ENCODE assay signal across 13 cellular contexts in the genomic region with DNA sequence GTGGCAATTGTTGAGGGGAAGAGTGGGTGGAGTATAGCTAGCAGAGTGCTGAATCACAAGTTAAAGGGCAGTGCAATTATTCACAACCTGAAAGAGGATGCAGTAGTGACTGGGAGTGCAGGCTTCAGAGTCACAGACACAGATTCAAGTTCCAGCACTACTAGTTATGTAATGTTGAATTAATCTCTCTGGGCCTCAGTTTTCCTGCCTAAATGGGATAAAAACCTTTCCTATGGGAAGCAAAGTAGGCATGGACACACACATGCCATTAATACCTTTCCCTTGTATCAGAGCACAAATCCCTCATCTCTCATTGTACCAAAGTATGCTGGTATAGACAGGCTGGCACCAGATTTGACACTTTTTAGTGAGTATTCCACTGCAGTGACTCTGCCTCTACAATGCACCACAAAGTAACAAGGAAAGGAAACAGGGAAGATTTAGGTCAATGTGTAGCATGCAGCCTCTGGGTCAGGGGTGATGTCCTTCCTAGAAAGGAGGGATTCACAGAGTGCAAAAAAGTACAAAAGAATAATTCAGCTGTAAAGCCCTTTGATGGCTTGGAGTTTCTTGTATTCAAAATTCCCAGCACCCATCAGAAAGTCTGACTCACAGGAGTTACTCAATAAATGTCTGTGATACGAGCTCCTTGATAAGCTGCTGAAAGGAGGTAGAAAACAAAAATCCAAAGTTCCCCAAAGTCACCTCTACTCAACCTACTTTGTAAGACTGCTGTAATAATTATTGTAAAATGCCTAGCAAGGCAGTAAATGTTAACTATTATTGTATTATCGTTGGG.
DNase-seq lines count a peak whose midpoint lies in the region; ATAC-seq, FAIRE-seq and TF ChIP-seq lines count a peak whose summit lies in the region.
"Had no signal": no experiment of that assay in that cellular context is flagged by ENCODE, and none has a peak within 500 bp of the region (broad histone marks: within the 10 kb centered on the region; RNA-seq: fewer than 3 reads in every experiment).

No MANE protein-coding gene starts in this region.

- H3K36me3 ChIP-seq in BJ (ENCODE audit: control insufficient read depth, insufficient read depth, low read length): no peaks in the 10 kb centered on the region; the same call in 1 of the 2 replicates
- H3K36me3 ChIP-seq: SJSA1, upper lobe of left lung had no signal

- no peak for FAIRE-seq in HTR-8/SVneo (lab: Jason Lieb, UNC)
- FAIRE-seq: colon had no signal

- ATAC-seq in HG03097 (IDR thresholded peaks at IDR 0.05; ENCODE audit: low FRiP score, unreplicated experiment): no peak
- ATAC-seq: right cardiac atrium had no signal

- TF ChIP-seq CTCF in BJ (IDR thresholded peaks at IDR 0.05; ENCODE audit: insufficient read depth, low read depth, low read length) (no peak), nephron progenitor cell (IDR thresholded peaks at IDR 0.05) (no peak), chondrocyte (IDR thresholded peaks at IDR 0.05) (no peak)

- POLR2A ChIA-PET in BJ (lab: Charles Lee): interaction anchor here (0.6 kb wide), 2 partner anchors 196 to 927 kb away, joined by 3 to 5 read pairs; no protein-coding TSS in a partner anchor

- DNase-seq in BJ (ENCODE audit: low read depth) (peak; percentile 9), HTR-8/SVneo (ENCODE audit: insufficient read length, low spot score) (peak; percentile 3), dedifferentiated amniotic fluid mesenchymal stem cell (ENCODE audit: extremely low spot score) (peak; percentile 18), nephron progenitor cell (no peak), amniotic stem cell (lab: John Stamatoyannopoulos, UW) (no peak), DMS114 treated with DMSO at 0.1 percent for 48 hours (lab: John Stamatoyannopoulos, UW; ENCODE audit: unreplicated experiment) (no peak), chondrocyte (ENCODE audit: low spot score) (no peak)
- DNase-seq: activated effector memory CD4-positive, alpha-beta T cell treated with Interleukin-2 at 50 U/mL for 16 hours; right cardiac atrium; upper lobe of left lung had no signal

- H3K27ac Mint-ChIP-seq in nephron progenitor cell (peak overlapping the region; percentile 53), chondrocyte (ENCODE audit: unreplicated experiment) (no peak overlapping the region)

- no peaks in the 10 kb centered on the region for H3K27me3 Mint-ChIP-seq in nephron progenitor cell (ENCODE audit: low read depth, poor library complexity)
- no peaks in the 10 kb centered on the region for H3K27me3 Mint-ChIP-seq in chondrocyte (ENCODE audit: low read depth)

- H3K36me3 Mint-ChIP-seq in nephron progenitor cell (ENCODE audit: low read depth) (peaks cover 5% of the 10 kb centered on the region), chondrocyte (ENCODE audit: low read depth) (no peaks in the 10 kb centered on the region)

- CTCF ChIA-PET in BJ (lab: Yijun Ruan, JAX): interaction anchor here (0.6 to 0.9 kb wide), 2 partner anchors 15 to 629 kb away, joined by 3 read pairs; no protein-coding TSS in a partner anchor

- H3K4me3 ChIP-seq in BJ (ENCODE audit: low read depth, low read length): no peak overlapping the region
- H3K4me3 ChIP-seq: SJSA1, upper lobe of left lung had no signal

- H3K4me1 Mint-ChIP-seq in nephron progenitor cell (peaks cover 10% of the 10 kb centered on the region), chondrocyte (ENCODE audit: low read depth) (peaks cover 8% of the 10 kb centered on the region)

- peaks cover 24% of the 10 kb centered on the region for H3K9me3 Mint-ChIP-seq in nephron progenitor cell
- H3K9me3 Mint-ChIP-seq in chondrocyte (ENCODE audit: low read depth): peaks cover 13% of the 10 kb centered on the region

- H3K4me3 Mint-ChIP-seq in nephron progenitor cell (no peak overlapping the region), chondrocyte (ENCODE audit: unreplicated experiment) (no peak overlapping the region)

- no peaks in the 10 kb centered on the region for H3K27me3 ChIP-seq in BJ (ENCODE audit: control insufficient read depth, insufficient read depth, low read length)
- H3K27me3 ChIP-seq: SJSA1, upper lobe of left lung had no signal

Comparison
In these comparisons a context has a peak if more than half of its experiments do, and no peak if none do; other contexts are left out.
1. DNase-seq: peak in BJ (single experiment), HTR-8/SVneo (single experiment) and dedifferentiated amniotic fluid mesenchymal stem cell (single experiment); none in nephron progenitor cell (single experiment), amniotic stem cell (single experiment), DMS114 treated with DMSO at 0.1 percent for 48 hours (single experiment) and chondrocyte (single experiment).